ENCODE assay signal across 1 cellular context in genomic region chr7:76327610-76328009, GRCh38.
TF ChIP-seq lines count a peak whose summit lies in the region.

No MANE protein-coding gene starts in this region.

TF ChIP-seq in GM12891, 5 proteins besides CTCF, POLR2A, EP300 and RAD21:
- 0 out of 2 replicates have a peak, but pooled peaks have one; percentile 24 for TF ChIP-seq POLR2AphosphoS5 (IDR thresholded peaks at IDR 0.05; ENCODE audit: low read depth, low read length)
- no peak for TF ChIP-seq PAX5 (IDR thresholded peaks at IDR 0.05; ENCODE audit: insufficient read depth, low read length, severe bottlenecking)
- no peak for TF ChIP-seq TAF1 (IDR thresholded peaks at IDR 0.05; ENCODE audit: low read depth, low read length)
- TF ChIP-seq SPI1 (IDR thresholded peaks at IDR 0.05; ENCODE audit: low read depth, low read length), result peak; percentile 42; the same call in 1 of the 2 replicates
- no peak for TF ChIP-seq POU2F2 (IDR thresholded peaks at IDR 0.05; ENCODE audit: low read depth, low read length)
